ENCODE assay signal across 1 cellular context in the genomic region with DNA sequence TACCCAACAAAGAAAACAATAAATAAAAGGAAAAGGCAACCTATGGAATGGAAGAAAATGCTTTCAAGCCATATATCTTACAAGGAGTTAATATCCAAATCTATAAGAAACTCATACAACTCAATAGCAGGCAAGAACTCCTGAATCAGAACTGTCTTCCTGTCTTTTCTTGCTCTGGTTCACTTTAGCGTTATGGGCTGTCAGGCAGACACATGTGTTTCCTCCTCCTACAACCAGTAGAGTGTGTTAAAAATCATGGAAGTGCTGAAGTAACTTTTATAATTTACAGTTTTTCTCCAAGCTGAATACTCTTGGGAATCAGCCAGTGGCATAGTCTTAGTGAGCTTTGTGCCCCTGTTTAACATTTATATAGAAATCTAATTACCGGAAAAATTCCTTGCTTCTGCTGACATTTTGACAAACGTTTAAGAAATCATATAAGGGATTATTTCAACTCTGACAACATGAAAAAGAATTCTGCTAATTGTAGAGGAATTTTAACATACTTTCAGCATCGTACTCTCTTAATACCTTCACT.
TF ChIP-seq lines count a peak whose summit lies in the region.

No MANE protein-coding gene starts in this region.

TF ChIP-seq in H1, 55 proteins besides CTCF, POLR2A, EP300 and RAD21 (continued from another document):
- TF ChIP-seq CHD2 (IDR thresholded peaks at IDR 0.05; ENCODE audit: low read length), result no peak
- TF ChIP-seq JUN (IDR thresholded peaks at IDR 0.05; ENCODE audit: low read depth, low read length), result no peak
- TF ChIP-seq BCL11A (IDR thresholded peaks at IDR 0.05; ENCODE audit: low read depth in 2 of 2, low read length in 2 of 2), result no peak
- TF ChIP-seq KDM4A (IDR thresholded peaks at IDR 0.05; ENCODE audit: low read depth, low read length, severe bottlenecking), result no peak
- TF ChIP-seq KDM1A (IDR thresholded peaks at IDR 0.05; ENCODE audit: borderline replicate concordance, low read length), result no peak
